In genomic region chr18:45253973-45254372, GRCh38 we compare ENCODE assay signal across 16 cellular contexts.
"Had no signal": no experiment of that assay in that cellular context is flagged by ENCODE, and none has a peak within 500 bp of the region (broad histone marks: within the 10 kb centered on the region; RNA-seq: fewer than 3 reads in every experiment).

No MANE protein-coding gene starts in this region.

- H2AFZ ChIP-seq: hepatocyte had no signal

- H3K9me3 ChIP-seq: SJCRH30, testis had no signal

- H3K36me3 ChIP-seq: SJCRH30 had no signal

- H3K4me3 ChIP-seq: hepatocyte, lung, SJCRH30, testis had no signal

- ATAC-seq: activated CD4-positive, CD25-positive, alpha-beta regulatory T cell treated with anti-CD3 and anti-CD28 coated beads, Interleukin-2, amount 50 U/mL, for 24 hours; activated naive CD4-positive, alpha-beta T cell treated with anti-CD3 and anti-CD28 coated beads, Interleukin-2, amount 50 U/mL, for 72 hours; naive thymus-derived CD4-positive, alpha-beta T cell had no signal

- H3K27ac ChIP-seq: SJCRH30, testis had no signal

- H3K79me2 ChIP-seq: hepatocyte had no signal

- DNase-seq: activated effector memory CD4-positive, alpha-beta T cell treated with Interleukin-2 at 50 U/mL for 16 hours; activated T-cell treated with anti-CD3 and anti-CD28 coated beads, Interleukin-2, amount 50 U/mL, for 1 hour; foreskin melanocyte; naive thymus-derived CD4-positive, alpha-beta T cell; SJCRH30; stimulated activated CD4-positive, alpha-beta T cell treated with anti-CD3 and anti-CD28 coated beads, Interleukin-2, amount 100 ng/mL, for 24 hours; stimulated activated naive CD4-positive, alpha-beta T cell; SW 1271; testis had no signal

- H3K27me3 ChIP-seq: hepatocyte, SJCRH30, testis had no signal

- FAIRE-seq: colon, endothelial cell of umbilical vein, kidney had no signal

- H3K4me2 ChIP-seq: hepatocyte had no signal
